ENCODE assay signal across 11 cellular contexts in the genomic region with DNA sequence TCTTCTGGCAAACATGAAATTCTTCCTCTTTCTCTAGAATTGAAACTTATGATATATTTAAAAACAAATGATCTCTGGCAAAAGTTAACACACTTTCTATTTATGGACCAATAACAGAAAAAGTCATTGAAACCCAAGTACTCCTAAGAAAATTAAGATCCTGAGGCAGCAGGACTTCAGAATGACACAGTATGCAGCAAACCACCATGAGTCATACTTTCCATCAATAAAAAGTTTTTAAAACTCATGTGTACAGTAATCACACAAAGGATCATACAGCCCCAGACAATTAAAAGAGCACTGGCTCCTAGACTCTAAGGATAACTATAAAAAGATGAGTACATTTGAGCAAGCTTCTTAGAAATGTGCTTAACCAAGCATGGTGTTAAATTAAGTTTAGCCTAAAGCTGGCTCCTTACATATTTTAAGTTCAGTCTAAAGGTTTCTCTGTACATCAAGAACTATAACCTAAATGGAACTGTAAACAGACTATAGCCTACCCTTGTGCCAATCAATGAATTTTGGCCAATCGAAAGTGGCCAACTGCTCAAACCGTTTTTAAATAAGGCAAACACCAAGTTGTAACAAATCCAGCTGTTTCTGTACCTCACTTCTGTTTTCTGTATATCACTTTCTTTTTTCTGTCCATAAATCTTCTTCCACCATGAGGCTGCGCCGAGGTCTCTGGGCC.
DNase-seq lines count a peak whose midpoint lies in the region; ATAC-seq and TF ChIP-seq lines count a peak whose summit lies in the region.
"Had no signal": no experiment of that assay in that cellular context is flagged by ENCODE, and none has a peak within 500 bp of the region (broad histone marks: within the 10 kb centered on the region; RNA-seq: fewer than 3 reads in every experiment).

No MANE protein-coding gene starts in this region.

- H3K9me3 Mint-ChIP-seq in activated T-helper 17 cell treated with anti-CD3 and anti-CD28 coated beads, Interleukin-2, amount 50 U/mL, for 72 hours: peaks cover 4% of the 10 kb centered on the region
- H3K9me3 Mint-ChIP-seq in natural killer cell treated with Interleukin-12 subunit alpha and Interleukin-12 subunit beta and Interleukin-15 and Interleukin-18, amount 100 ng/mL, for 72 hours: no peaks in the 10 kb centered on the region

- DNase-seq in AG04450 (ENCODE audit: low read depth, low spot score) (peak; percentile 18), iris pigment epithelial cell (ENCODE audit: low read depth) (peak; percentile 86), NCI-H526 treated with DMSO at 0.1 percent for 48 hours (lab: John Stamatoyannopoulos, UW) (no peak), AML-193 (lab: John Stamatoyannopoulos, UW) (no peak)
- no peak for DNase-seq in natural killer cell treated with Interleukin-12 subunit alpha and Interleukin-12 subunit beta and Interleukin-15 and Interleukin-18, amount 100 ng/mL, for 72 hours (ENCODE audit: low spot score)
- DNase-seq: NCI-H1694, T-helper 9 cell had no signal

- H3K27ac Mint-ChIP-seq in activated T-helper 17 cell treated with anti-CD3 and anti-CD28 coated beads, Interleukin-2, amount 50 U/mL, for 72 hours: no peak overlapping the region
- H3K27ac Mint-ChIP-seq in natural killer cell treated with Interleukin-12 subunit alpha and Interleukin-12 subunit beta and Interleukin-15 and Interleukin-18, amount 100 ng/mL, for 72 hours: no peak overlapping the region

- POLR2A ChIA-PET in AG04450 (lab: Yijun Ruan, JAX): no interaction called here

- CTCF ChIA-PET in AG04450 (lab: Charles Lee): no interaction called here

- TF ChIP-seq CTCF in AG04450 (IDR thresholded peaks at IDR 0.05; ENCODE audit: low read depth, low read length): no peak

- no peaks in the 10 kb centered on the region for H3K27me3 ChIP-seq in AG04450 (ENCODE audit: control insufficient read depth, insufficient read depth, low read length)
- H3K27me3 ChIP-seq: right atrium auricular region had no signal

- no peak overlapping the region for H3K27ac ChIP-seq in AG04450 (ENCODE audit: low read depth, low read length)
- H3K27ac ChIP-seq: right atrium auricular region had no signal

- H3K9me3 ChIP-seq in AG04450 (ENCODE audit: control insufficient read depth, insufficient read depth, low read length): no peaks in the 10 kb centered on the region; the same call in 1 of the 2 replicates
- H3K9me3 ChIP-seq: right atrium auricular region had no signal

- no peak overlapping the region for H3K4me3 Mint-ChIP-seq in activated T-helper 17 cell treated with anti-CD3 and anti-CD28 coated beads, Interleukin-2, amount 50 U/mL, for 72 hours
- no peak overlapping the region for H3K4me3 Mint-ChIP-seq in natural killer cell treated with Interleukin-12 subunit alpha and Interleukin-12 subunit beta and Interleukin-15 and Interleukin-18, amount 100 ng/mL, for 72 hours

- ATAC-seq in HG03378 (IDR thresholded peaks at IDR 0.05; ENCODE audit: unreplicated experiment): peak; percentile 47
- peak; percentile 54 for ATAC-seq in activated T-helper 17 cell treated with anti-CD3 and anti-CD28 coated beads, Interleukin-2, amount 50 U/mL, for 72 hours (replicated peaks)
- ATAC-seq in activated CD4-positive, CD25-positive, alpha-beta regulatory T cell treated with anti-CD3 and anti-CD28 coated beads, Interleukin-2, amount 50 U/mL, for 24 hours: no peak
- ATAC-seq in natural killer cell treated with Interleukin-12 subunit alpha and Interleukin-12 subunit beta and Interleukin-15 and Interleukin-18, amount 100 ng/mL, for 72 hours: no peak

- H3K4me3 ChIP-seq in AG04450 (ENCODE audit: low read depth, low read length): no peak overlapping the region
- H3K4me3 ChIP-seq: right atrium auricular region had no signal

- H3K27me3 Mint-ChIP-seq in activated T-helper 17 cell treated with anti-CD3 and anti-CD28 coated beads, Interleukin-2, amount 50 U/mL, for 72 hours: peaks cover 7% of the 10 kb centered on the region
- H3K27me3 Mint-ChIP-seq in natural killer cell treated with Interleukin-12 subunit alpha and Interleukin-12 subunit beta and Interleukin-15 and Interleukin-18, amount 100 ng/mL, for 72 hours: no peaks in the 10 kb centered on the region

- H3K4me1 Mint-ChIP-seq in activated T-helper 17 cell treated with anti-CD3 and anti-CD28 coated beads, Interleukin-2, amount 50 U/mL, for 72 hours: no peaks in the 10 kb centered on the region
- no peaks in the 10 kb centered on the region for H3K4me1 Mint-ChIP-seq in natural killer cell treated with Interleukin-12 subunit alpha and Interleukin-12 subunit beta and Interleukin-15 and Interleukin-18, amount 100 ng/mL, for 72 hours (ENCODE audit: low read depth in 2 of 2)

- H3K36me3 Mint-ChIP-seq in activated T-helper 17 cell treated with anti-CD3 and anti-CD28 coated beads, Interleukin-2, amount 50 U/mL, for 72 hours (ENCODE audit: low read depth): no peaks in the 10 kb centered on the region
- H3K36me3 Mint-ChIP-seq in natural killer cell treated with Interleukin-12 subunit alpha and Interleukin-12 subunit beta and Interleukin-15 and Interleukin-18, amount 100 ng/mL, for 72 hours: no peaks in the 10 kb centered on the region

Comparison
In these comparisons a context has a peak if more than half of its experiments do, and no peak if none do; other contexts are left out.
1. DNase-seq: peak in AG04450 (single experiment) and iris pigment epithelial cell (single experiment); none in NCI-H526 treated with DMSO at 0.1 percent for 48 hours (single experiment), AML-193 (0 of 2) and natural killer cell treated with Interleukin-12 subunit alpha and Interleukin-12 subunit beta and Interleukin-15 and Interleukin-18, amount 100 ng/mL, for 72 hours (single experiment).
2. ATAC-seq: peak in HG03378 (single experiment) and activated T-helper 17 cell treated with anti-CD3 and anti-CD28 coated beads, Interleukin-2, amount 50 U/mL, for 72 hours (single experiment); none in activated CD4-positive, CD25-positive, alpha-beta regulatory T cell treated with anti-CD3 and anti-CD28 coated beads, Interleukin-2, amount 50 U/mL, for 24 hours (0 of 2) and natural killer cell treated with Interleukin-12 subunit alpha and Interleukin-12 subunit beta and Interleukin-15 and Interleukin-18, amount 100 ng/mL, for 72 hours (0 of 2).